Comparison of ENCODE assay signal across 8 cellular contexts in the genomic region with DNA sequence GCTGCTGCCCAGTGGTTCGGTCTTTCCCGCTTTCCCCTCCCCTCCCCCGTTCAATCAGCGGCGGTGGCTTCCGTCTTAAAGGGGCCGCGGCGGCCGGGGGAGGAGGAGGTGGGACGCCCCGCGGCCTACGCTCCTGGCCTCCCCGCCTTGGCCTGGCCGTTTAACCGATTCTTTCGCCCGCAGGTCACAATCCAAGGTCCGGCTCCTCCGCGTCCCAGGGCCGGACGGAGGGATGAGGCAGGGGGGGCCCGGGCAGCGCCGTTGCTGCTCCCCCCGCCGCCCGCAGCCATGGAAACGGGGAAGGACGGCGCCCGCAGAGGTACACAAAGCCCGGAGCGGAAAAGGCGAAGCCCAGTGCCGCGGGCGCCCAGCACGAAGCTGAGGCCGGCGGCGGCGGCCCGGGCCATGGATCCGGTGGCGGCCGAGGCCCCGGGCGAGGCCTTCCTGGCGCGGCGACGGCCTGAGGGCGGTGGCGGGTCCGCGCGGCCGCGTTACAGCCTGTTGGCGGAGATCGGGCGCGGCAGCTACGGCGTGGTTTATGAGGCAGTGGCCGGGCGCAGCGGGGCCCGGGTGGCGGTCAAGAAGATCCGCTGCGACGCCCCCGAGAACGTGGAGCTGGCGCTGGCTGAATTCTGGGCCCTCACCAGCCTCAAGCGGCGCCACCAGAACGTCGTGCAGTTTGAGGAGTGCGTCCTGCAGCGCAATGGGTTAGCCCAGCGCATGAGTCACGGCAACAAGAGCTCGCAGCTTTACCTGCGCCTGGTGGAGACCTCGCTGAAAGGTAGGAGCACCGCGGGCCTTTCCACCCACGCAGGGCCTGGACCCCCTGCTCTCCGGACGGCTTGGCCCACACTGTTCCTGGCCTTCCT. TPM values are rescaled to one million over a fixed set of nuclear protein-coding genes. Genes with fewer than 3 reads are reported as not detected.
DNase-seq lines count a peak whose midpoint lies in the region; FAIRE-seq and TF ChIP-seq lines count a peak whose summit lies in the region.

No MANE protein-coding gene starts in this region.

- intact Hi-C loops in ovary (cut with DNase I) = loop anchor here in 2 of 4 donors (5.0 to 10.0 kb wide), 3 partner anchors 206 to 778 kb away; partner anchors contain the start of genes SIRPA (in 2 of the 2) and SDCBP2 (in 1 of the 2)

- no peaks in the 10 kb centered on the region for H3K9me2 ChIP-seq in Loucy (replicated peaks; ENCODE audit: low read depth, low read length)

- peak overlapping the region; percentile 90 for H3K9ac ChIP-seq in Loucy (ENCODE audit: low read depth, low read length, poor library complexity, severe bottlenecking)

- no peak for TF ChIP-seq CTCF in Loucy (conservative IDR thresholded peaks at IDR 0.05; ENCODE audit: low read length)
- no peak for TF ChIP-seq CTCF in glutamatergic neuron (IDR thresholded peaks at IDR 0.05; ENCODE audit: partially characterized antibody, unreplicated experiment)
- no peak for TF ChIP-seq CTCF in ovary (IDR thresholded peaks at IDR 0.05)

- H3K27me3 ChIP-seq in Loucy (ENCODE audit: insufficient read depth, low read length, poor library complexity, severe bottlenecking) = no peaks in the 10 kb centered on the region
- no peaks in the 10 kb centered on the region for H3K27me3 ChIP-seq in ovary
- H3K27me3 ChIP-seq in thymus (ENCODE audit: control insufficient read depth, insufficient read depth) = no peaks in the 10 kb centered on the region

- no peaks in the 10 kb centered on the region for H3F3A ChIP-seq in Loucy (ENCODE audit: low read depth)

- H3K4me3 ChIP-seq in Loucy (ENCODE audit: low read length, poor library complexity, severe bottlenecking) (peak overlapping the region; percentile 96), ovary (peak overlapping the region; percentile 83), thymus (ENCODE audit: low read length) (peak overlapping the region; percentile 79)

- WGBS in ovary, 3 donors = 0% methylated on average over 84 to 95 of the region's 95 CpGs
- under 1% methylated on average over 95 of the region's 95 CpGs for WGBS in thymus

- H4K20me1 ChIP-seq in Loucy (ENCODE audit: insufficient read depth, low read length, poor library complexity, severe bottlenecking) = peaks cover 42% of the 10 kb centered on the region

- H3K27ac Mint-ChIP-seq in activated naive CD4-positive, alpha-beta T cell treated with anti-CD3 and anti-CD28 coated beads, Interleukin-2, amount 50 U/mL, for 24 hours = peak overlapping the region; percentile 100
- peak overlapping the region; percentile 100 for H3K27ac Mint-ChIP-seq in glutamatergic neuron (ENCODE audit: unreplicated experiment)

- no peaks in the 10 kb centered on the region for H3K36me3 ChIP-seq in Loucy (ENCODE audit: insufficient read depth, low read length)
- no peaks in the 10 kb centered on the region for H3K36me3 ChIP-seq in ovary
- H3K36me3 ChIP-seq in thymus (ENCODE audit: control insufficient read depth, insufficient read depth) = peaks cover 6% of the 10 kb centered on the region

- peak overlapping the region; percentile 95 for H3K4me2 ChIP-seq in Loucy (ENCODE audit: low read depth, low read length, poor library complexity, severe bottlenecking)

- H3K4me3 Mint-ChIP-seq in activated naive CD4-positive, alpha-beta T cell treated with anti-CD3 and anti-CD28 coated beads, Interleukin-2, amount 50 U/mL, for 24 hours = peak overlapping the region; percentile 91
- H3K4me3 Mint-ChIP-seq in glutamatergic neuron (ENCODE audit: unreplicated experiment) = peak overlapping the region; percentile 95

- no peaks in the 10 kb centered on the region for H3K27me3 Mint-ChIP-seq in activated naive CD4-positive, alpha-beta T cell treated with anti-CD3 and anti-CD28 coated beads, Interleukin-2, amount 50 U/mL, for 24 hours
- H3K27me3 Mint-ChIP-seq in glutamatergic neuron (ENCODE audit: unreplicated experiment) = peaks cover 3% of the 10 kb centered on the region

- no peaks in the 10 kb centered on the region for H3K9me3 ChIP-seq in Loucy (ENCODE audit: insufficient read depth, low read depth, low read length)
- H3K9me3 ChIP-seq in ovary = no peaks in the 10 kb centered on the region
- no peaks in the 10 kb centered on the region for H3K9me3 ChIP-seq in thymus (ENCODE audit: control insufficient read depth)

- in situ Hi-C loops in SK-MEL-5 (cut with HindIII; ENCODE audit: low pct_unique_long_range_greater_than_20kb, low sequenced_read_pairs) = no loop called here

- H3K9me3 Mint-ChIP-seq in activated naive CD4-positive, alpha-beta T cell treated with anti-CD3 and anti-CD28 coated beads, Interleukin-2, amount 50 U/mL, for 24 hours = no peaks in the 10 kb centered on the region
- H3K9me3 Mint-ChIP-seq in glutamatergic neuron (ENCODE audit: unreplicated experiment) = no peaks in the 10 kb centered on the region

- peaks cover 10% of the 10 kb centered on the region for H3K36me3 Mint-ChIP-seq in activated naive CD4-positive, alpha-beta T cell treated with anti-CD3 and anti-CD28 coated beads, Interleukin-2, amount 50 U/mL, for 24 hours
- H3K36me3 Mint-ChIP-seq in glutamatergic neuron (ENCODE audit: unreplicated experiment) = no peaks in the 10 kb centered on the region

- H3K79me2 ChIP-seq in Loucy (ENCODE audit: insufficient read depth, low read length) = peaks cover 60% of the 10 kb centered on the region

- TF ChIP-seq POLR2A in H54 (IDR thresholded peaks at IDR 0.05; ENCODE audit: low read depth, low read length) (peak; percentile 75), ovary (IDR thresholded peaks at IDR 0.05) (peak; percentile 83)

- FAIRE-seq in H54 (lab: Jason Lieb, UNC) = no peak

- TF ChIP-seq EP300 in ovary (IDR thresholded peaks at IDR 0.05) = peak; percentile 24

- DNase-seq in GF-D8 (lab: John Stamatoyannopoulos, UW) (peak; percentile 65), H54 (ENCODE audit: insufficient read length, low spot score) (peak; percentile 76), SK-MEL-5 (ENCODE audit: low read depth, low spot score) (peak; percentile 87), glutamatergic neuron (peak; percentile 85), ovary (peak; percentile 85 to 90 (median 88))

- peaks cover 50% of the 10 kb centered on the region for H3K4me1 Mint-ChIP-seq in activated naive CD4-positive, alpha-beta T cell treated with anti-CD3 and anti-CD28 coated beads, Interleukin-2, amount 50 U/mL, for 24 hours
- H3K4me1 Mint-ChIP-seq in glutamatergic neuron (ENCODE audit: low read depth, unreplicated experiment) = peaks cover 6% of the 10 kb centered on the region

- H3K4me1 ChIP-seq in Loucy (ENCODE audit: insufficient read depth, low read length, poor library complexity, severe bottlenecking) (peaks cover 50% of the 10 kb centered on the region), ovary (ENCODE audit: insufficient read depth) (peaks cover 7% of the 10 kb centered on the region), thymus (ENCODE audit: control insufficient read depth, insufficient read depth, low read length) (peaks cover 23% of the 10 kb centered on the region)

- H3K27ac ChIP-seq in ovary (peak overlapping the region; percentile 98 to 100), thymus (ENCODE audit: low read depth) (peak overlapping the region; percentile 100)

- H2AFZ ChIP-seq in Loucy (ENCODE audit: low read length) = peak overlapping the region; percentile 76

RNA-seq across cellular contexts. Expression of gene STK35, which starts 1.2 kb away (rescaled TPM):
- 13.6 and 14.4 TPM in 2 replicates for total RNA-seq in SK-MEL-5 (2014; rRNA removed; shearing (Covaris generic))
- 23.2 and 27.8 TPM in 2 replicates for polyA plus RNA-seq in SK-MEL-5 (2015; cell fraction: cytosol; rRNA removed)
- 21.1 and 28.0 TPM in 2 replicates for polyA plus RNA-seq in SK-MEL-5 (2015; cell fraction: nucleus; rRNA removed)
- total RNA-seq in glutamatergic neuron (ENCODE audit: unreplicated experiment) = 17.4 TPM
- total RNA-seq in ovary = 10 to 100 TPM; 10.2 to 20.2 (median 14.6) TPM
- polyA plus RNA-seq in ovary = 1 to 10 TPM; 5.1 to 7.3 TPM
- polyA plus RNA-seq in thymus = 4.1 TPM

Comparison
In these comparisons a context has a peak if more than half of its experiments do, and no peak if none do; other contexts are left out.
1. Peak in every context shown above with its lines: DNase-seq, H3K4me3 ChIP-seq and H3K27ac ChIP-seq.